Comparison of ENCODE assay signal across 16 cellular contexts in genomic region chr18:2939317-2939716, GRCh38.
A peak's percentile ranks its signal among the peaks of the same experiment; 100 is the strongest.
DNase-seq lines count a peak whose midpoint lies in the region; ATAC-seq and TF ChIP-seq lines count a peak whose summit lies in the region.
"Had no signal": no experiment of that assay in that cellular context is flagged by ENCODE, and none has a peak within 500 bp of the region (broad histone marks: within the 10 kb centered on the region; RNA-seq: fewer than 3 reads in every experiment).

No MANE protein-coding gene starts in this region.

- WGBS in endodermal cell (ENCODE audit: insufficient coverage in 1 of 2, insufficient read length in 1 of 2), 2 experiments, result 87 to 100% methylated on average over 5 to 7 of the region's 7 CpGs
- 98% methylated on average over 6 of the region's 7 CpGs for WGBS in mesenchymal stem cell

- DNase-seq in CD4-positive, CD25-positive, alpha-beta regulatory T cell, result no peak
- DNase-seq in DMS53 (lab: John Stamatoyannopoulos, UW) (peak; percentile 98), endodermal cell (no peak), mesenchymal stem cell (no peak), nucleus accumbens (lab: John Stamatoyannopoulos, UW) (no peak)
- DNase-seq in effector CD8-positive, alpha-beta T cell (lab: John Stamatoyannopoulos, UW), result no peak
- no peak for DNase-seq in stimulated activated CD4-positive, alpha-beta T cell treated with anti-CD3 and anti-CD28 coated beads, Interleukin-2, amount 100 ng/mL, for 24 hours
- DNase-seq: activated naive CD8-positive, alpha-beta T cell treated with anti-CD3 and anti-CD28 coated beads, Interleukin-2, amount 10 ng/mL, durations not matched to agents 7 days and 5 days; GF-D8; islet precursor cell; MM.1S; NCI-H1694 treated with DMSO at 0.1 percent for 48 hours; posterior cingulate gyrus had no signal

- no peak for TF ChIP-seq CTCF in endodermal cell (conservative IDR thresholded peaks at IDR 0.05)

- ATAC-seq in CD4-positive, CD25-positive, alpha-beta regulatory T cell (ENCODE audit: low read depth in 2 of 2), result no peak
- no peak for ATAC-seq in GM21390 (IDR thresholded peaks at IDR 0.05; ENCODE audit: unreplicated experiment)

- no peak overlapping the region for H2BK5ac ChIP-seq in mesenchymal stem cell (ENCODE audit: low read depth, low read length, poor library complexity, severe bottlenecking)

- H2AK5ac ChIP-seq in mesenchymal stem cell (ENCODE audit: low read length, severe bottlenecking), result no peak overlapping the region

- H2BK12ac ChIP-seq in mesenchymal stem cell (ENCODE audit: low read length in 2 of 2), result no peak overlapping the region

- H3K4me2 ChIP-seq in mesenchymal stem cell (ENCODE audit: low read length, poor library complexity, severe bottlenecking), result no peak overlapping the region

- H4K91ac ChIP-seq in mesenchymal stem cell (ENCODE audit: low read length), result no peak overlapping the region

- H2BK120ac ChIP-seq in mesenchymal stem cell (ENCODE audit: low read depth, low read length), result no peak overlapping the region

- no peaks in the 10 kb centered on the region for H3K4me1 ChIP-seq in CD4-positive, CD25-positive, alpha-beta regulatory T cell (ENCODE audit: control insufficient read depth, insufficient read depth, low read length, poor library complexity, severe bottlenecking)
- no peaks in the 10 kb centered on the region for H3K4me1 ChIP-seq in endodermal cell (ENCODE audit: control insufficient read depth, insufficient read depth, low read length)
- H3K4me1 ChIP-seq in mesenchymal stem cell (ENCODE audit: control insufficient read depth, insufficient read depth, low read depth, low read length), result peaks cover 6% of the 10 kb centered on the region

- H2AFZ ChIP-seq in mesenchymal stem cell (ENCODE audit: low read depth, low read length), result no peak overlapping the region

- no peak overlapping the region for H3K14ac ChIP-seq in mesenchymal stem cell (ENCODE audit: low read length in 2 of 2)

- no peaks in the 10 kb centered on the region for H3K9me3 ChIP-seq in CD4-positive, CD25-positive, alpha-beta regulatory T cell (ENCODE audit: control insufficient read depth in 2 of 2, low read length in 2 of 2)
- no peaks in the 10 kb centered on the region for H3K9me3 ChIP-seq in endodermal cell (ENCODE audit: control insufficient read depth, low read length)
- H3K9me3 ChIP-seq in mesenchymal stem cell (ENCODE audit: control insufficient read depth, low read length), result no peaks in the 10 kb centered on the region
- H3K9me3 ChIP-seq: thoracic aorta had no signal

- H3K9ac ChIP-seq in endodermal cell (ENCODE audit: extremely low read depth, low read length, poor library complexity, severe bottlenecking) (no peak overlapping the region), mesenchymal stem cell (ENCODE audit: low read length) (no peak overlapping the region)

- no peak overlapping the region for H3K23ac ChIP-seq in mesenchymal stem cell (ENCODE audit: low read length in 2 of 2)

- peaks cover 10 to 37% (median 24%) of the 10 kb centered on the region in 4 donors for H3K4me1 Mint-ChIP-seq in CD4-positive, CD25-positive, alpha-beta regulatory T cell
- H3K4me1 Mint-ChIP-seq in endodermal cell, result peaks cover 15% of the 10 kb centered on the region

- peaks cover 18% of the 10 kb centered on the region for H3K79me1 ChIP-seq in mesenchymal stem cell (replicated peaks; ENCODE audit: low read length, poor library complexity, severe bottlenecking)

- no peak overlapping the region for H2BK15ac ChIP-seq in mesenchymal stem cell (ENCODE audit: low read depth, poor library complexity, severe bottlenecking)

- no peaks in the 10 kb centered on the region for H3K9me3 Mint-ChIP-seq in CD4-positive, CD25-positive, alpha-beta regulatory T cell
- H3K9me3 Mint-ChIP-seq in endodermal cell, result no peaks in the 10 kb centered on the region
- H3K9me3 Mint-ChIP-seq: activated naive CD8-positive, alpha-beta T cell treated with anti-CD3 and anti-CD28 coated beads, Interleukin-2, amount 10 ng/mL, durations not matched to agents 7 days and 5 days had no signal

- peaks cover 17% of the 10 kb centered on the region for H3K36me3 Mint-ChIP-seq in CD4-positive, CD25-positive, alpha-beta regulatory T cell
- H3K36me3 Mint-ChIP-seq in endodermal cell (ENCODE audit: low read depth), result peaks cover 23% of the 10 kb centered on the region

- no peaks in the 10 kb centered on the region for H3K27me3 Mint-ChIP-seq in CD4-positive, CD25-positive, alpha-beta regulatory T cell
- H3K27me3 Mint-ChIP-seq in endodermal cell (ENCODE audit: insufficient read depth), result no peaks in the 10 kb centered on the region
- H3K27me3 Mint-ChIP-seq: activated naive CD8-positive, alpha-beta T cell treated with anti-CD3 and anti-CD28 coated beads, Interleukin-2, amount 10 ng/mL, durations not matched to agents 7 days and 5 days had no signal

- no peaks in the 10 kb centered on the region for H3K27me3 ChIP-seq in CD4-positive, CD25-positive, alpha-beta regulatory T cell (ENCODE audit: control insufficient read depth, insufficient read depth, low read length)
- no peaks in the 10 kb centered on the region for H3K27me3 ChIP-seq in endodermal cell (ENCODE audit: control insufficient read depth, insufficient read depth, low read length, poor library complexity, severe bottlenecking)
- H3K27me3 ChIP-seq in mesenchymal stem cell (ENCODE audit: control insufficient read depth in 1 of 2, insufficient read depth in 1 of 2, low read length in 2 of 2), result no peaks in the 10 kb centered on the region

- peak overlapping the region in 2 of 3 donors; percentile 49 to 60 for H3K27ac Mint-ChIP-seq in CD4-positive, CD25-positive, alpha-beta regulatory T cell
- H3K27ac Mint-ChIP-seq in endodermal cell, result peak overlapping the region; percentile 32

- no peak overlapping the region for H3K27ac ChIP-seq in CD4-positive, CD25-positive, alpha-beta regulatory T cell (ENCODE audit: insufficient read depth, low read length, poor library complexity, severe bottlenecking)
- H3K27ac ChIP-seq in endodermal cell (ENCODE audit: low read depth, low read length), result no peak overlapping the region
- peak overlapping the region; percentile 67 for H3K27ac ChIP-seq in mesenchymal stem cell (ENCODE audit: low read length, poor library complexity, severe bottlenecking)
- H3K27ac ChIP-seq: skin epidermis, thoracic aorta had no signal

- H3K18ac ChIP-seq in mesenchymal stem cell (ENCODE audit: low read depth in 1 of 2, low read length in 2 of 2), result no peak overlapping the region

- no peak overlapping the region for H4K8ac ChIP-seq in mesenchymal stem cell (ENCODE audit: low read length)

- no peak overlapping the region for H3K4me3 ChIP-seq in CD4-positive, CD25-positive, alpha-beta regulatory T cell (ENCODE audit: low read depth, low read length)
- H3K4me3 ChIP-seq in endodermal cell (ENCODE audit: low read length), result no peak overlapping the region
- H3K4me3 ChIP-seq in mesenchymal stem cell (ENCODE audit: insufficient read depth in 1 of 2, low read depth in 1 of 2, low read length in 2 of 2), result no peak overlapping the region
- H3K4me3 ChIP-seq: skin epidermis, thoracic aorta had no signal

- no peak overlapping the region for H3K4ac ChIP-seq in mesenchymal stem cell (ENCODE audit: low read depth in 1 of 2, low read length in 2 of 2)

- no peak overlapping the region for H3K4me3 Mint-ChIP-seq in CD4-positive, CD25-positive, alpha-beta regulatory T cell
- no peak overlapping the region for H3K4me3 Mint-ChIP-seq in endodermal cell
- H3K4me3 Mint-ChIP-seq: activated naive CD8-positive, alpha-beta T cell treated with anti-CD3 and anti-CD28 coated beads, Interleukin-2, amount 10 ng/mL, durations not matched to agents 7 days and 5 days had no signal

- H3K36me3 ChIP-seq in CD4-positive, CD25-positive, alpha-beta regulatory T cell (ENCODE audit: control insufficient read depth, insufficient read depth, low read length), result peaks cover 56% of the 10 kb centered on the region
- H3K36me3 ChIP-seq in endodermal cell (ENCODE audit: control insufficient read depth, insufficient read depth, low read length) (peaks cover 11% of the 10 kb centered on the region), mesenchymal stem cell (ENCODE audit: control insufficient read depth in 1 of 2, insufficient read depth in 2 of 2, low read depth in 1 of 2, low read length in 2 of 2) (peaks cover 13 to 57% of the 10 kb centered on the region in 2 experiments)
